1 cellular context compared by ENCODE assay signal in genomic region chrX:134006484-134007161, GRCh38.
TF ChIP-seq lines count a peak whose summit lies in the region.

No MANE protein-coding gene starts in this region.

TF ChIP-seq in HepG2, 621 proteins besides CTCF, POLR2A, EP300 and RAD21 (continued from another document):
- TF ChIP-seq ZNF282 (IDR thresholded peaks at IDR 0.05; ENCODE audit: partially characterized antibody) (no peak), ZNF576 (CRISPR knock-in tag; IDR thresholded peaks at IDR 0.05) (no peak), NR2F1 (CRISPR knock-in tag; IDR thresholded peaks at IDR 0.05) (peak; percentile 39 to 40; a peak in 2 of 4 replicates), MXD4 (CRISPR knock-in tag; IDR thresholded peaks at IDR 0.05) (no peak), PPARG (CRISPR knock-in tag; conservative IDR thresholded peaks at IDR 0.05) (peak; percentile 83; the same call in 1 of the 2 replicates), FOXO1 (CRISPR knock-in tag; IDR thresholded peaks at IDR 0.05) (peak; percentile 92), RARA (CRISPR knock-in tag; IDR thresholded peaks at IDR 0.05) (peak; percentile 89), EED (CRISPR knock-in tag; IDR thresholded peaks at IDR 0.05) (no peak), BCL6 (CRISPR knock-in tag; IDR thresholded peaks at IDR 0.05) (peak; percentile 58; the same call in 1 of the 2 replicates), ZSCAN30 (CRISPR knock-in tag; IDR thresholded peaks at IDR 0.05) (no peak), HMGA1 (CRISPR knock-in tag; conservative IDR thresholded peaks at IDR 0.05) (no peak), ZNF138 (CRISPR knock-in tag; IDR thresholded peaks at IDR 0.05; ENCODE audit: low read depth) (no peak), RFXAP (CRISPR knock-in tag; IDR thresholded peaks at IDR 0.05; ENCODE audit: borderline replicate concordance) (no peak), SKIL (CRISPR knock-in tag; IDR thresholded peaks at IDR 0.05; ENCODE audit: borderline replicate concordance) (peak; percentile 39; the same call in 1 of the 2 replicates), FOXP4 (CRISPR knock-in tag; IDR thresholded peaks at IDR 0.05) (peak; percentile 87), ZNF572 (CRISPR knock-in tag; IDR thresholded peaks at IDR 0.05) (no peak), ZNF275 (CRISPR knock-in tag; IDR thresholded peaks at IDR 0.05; ENCODE audit: borderline replicate concordance) (no peak), CBFB (CRISPR knock-in tag; IDR thresholded peaks at IDR 0.05) (0 out of 2 replicates have a peak, but pooled peaks have one; percentile 38), ZKSCAN8 (CRISPR knock-in tag; IDR thresholded peaks at IDR 0.05; ENCODE audit: borderline replicate concordance) (no peak), ZFP82 (CRISPR knock-in tag; IDR thresholded peaks at IDR 0.05; ENCODE audit: borderline replicate concordance) (no peak), FOXP1 (IDR thresholded peaks at IDR 0.05) (no peak), FOXP1 (CRISPR knock-in tag; IDR thresholded peaks at IDR 0.05) (peak; percentile 68; the same call in 1 of the 2 replicates), CREM (IDR thresholded peaks at IDR 0.05) (peak; percentile 88), CREM (CRISPR knock-in tag; IDR thresholded peaks at IDR 0.05) (no peak), ATF4 (CRISPR knock-in tag; IDR thresholded peaks at IDR 0.05) (0 out of 4 replicates have a peak, but pooled peaks of 1 of the 2 experiments have one; percentile 26), ZFY (CRISPR knock-in tag; IDR thresholded peaks at IDR 0.05) (no peak), MEIS2 (CRISPR knock-in tag; IDR thresholded peaks at IDR 0.05) (0 out of 2 replicates have a peak, but pooled peaks have one; percentile 58), NR2F6 (IDR thresholded peaks at IDR 0.05) (peak; percentile 78), NR2F6 (CRISPR knock-in tag; IDR thresholded peaks at IDR 0.05) (peak; percentile 78), DPF2 (CRISPR knock-in tag; IDR thresholded peaks at IDR 0.05; ENCODE audit: borderline replicate concordance, low read depth) (peak; percentile 70), HMG20A (CRISPR knock-in tag; IDR thresholded peaks at IDR 0.05; ENCODE audit: borderline replicate concordance) (peak; percentile 74), POLR2G (IDR thresholded peaks at IDR 0.05; ENCODE audit: low read depth, low read length) (no peak), NFIC (IDR thresholded peaks at IDR 0.05; ENCODE audit: low read length) (peak; percentile 88), TEF (CRISPR knock-in tag; IDR thresholded peaks at IDR 0.05) (no peak), HOMEZ (CRISPR knock-in tag; IDR thresholded peaks at IDR 0.05; ENCODE audit: low read depth) (peak; percentile 49; the same call in 1 of the 2 replicates), ZMAT3 (CRISPR knock-in tag; conservative IDR thresholded peaks at IDR 0.05) (no peak), ZHX1 (CRISPR knock-in tag; IDR thresholded peaks at IDR 0.05; ENCODE audit: low read depth) (no peak), SNAI1 (CRISPR knock-in tag; IDR thresholded peaks at IDR 0.05; ENCODE audit: borderline replicate concordance) (no peak), FOXA1 (IDR thresholded peaks at IDR 0.05) (peak; percentile 63; the same call in 1 of the 2 replicates), FOXA1 (CRISPR knock-in tag; IDR thresholded peaks at IDR 0.05) (peak; percentile 89)
